ENCODE assay signal across 8 cellular contexts in genomic region chr1:189429610-189430009, GRCh38.
DNase-seq lines count a peak whose midpoint lies in the region; TF ChIP-seq lines count a peak whose summit lies in the region.

No MANE protein-coding gene starts in this region.

- H3K4me3 Mint-ChIP-seq in type B pancreatic cell: no peak overlapping the region

- H3K9me3 Mint-ChIP-seq in type B pancreatic cell: no peaks in the 10 kb centered on the region

- H3K36me3 ChIP-seq in cardiac muscle cell: no peaks in the 10 kb centered on the region

- no peaks in the 10 kb centered on the region for H3K4me1 Mint-ChIP-seq in type B pancreatic cell (ENCODE audit: unreplicated experiment)

- no peaks in the 10 kb centered on the region for H3K36me3 Mint-ChIP-seq in type B pancreatic cell

- H3K27me3 Mint-ChIP-seq in type B pancreatic cell: no peaks in the 10 kb centered on the region

- H3K9me3 ChIP-seq in cardiac muscle cell (ENCODE audit: low read depth): no peaks in the 10 kb centered on the region

- peak; percentile 66 to 68 for DNase-seq in cardiac muscle cell (ENCODE audit: low read depth in 1 of 2, low spot score in 1 of 2)
- no peak for DNase-seq in cardiac septum (ENCODE audit: low spot score)
- peak; percentile 18 for DNase-seq in NCI-H748 treated with DMSO at 0.1 percent for 48 hours (lab: John Stamatoyannopoulos, UW)
- peak; percentile 14 for DNase-seq in epithelial cell of prostate (ENCODE audit: low read depth, low spot score)
- DNase-seq in type B pancreatic cell (ENCODE audit: extremely low spot score, unreplicated experiment): no peak
- no peak for DNase-seq in inferior parietal cortex (ENCODE audit: extremely low spot score)
- DNase-seq in T-helper 9 cell: no peak
- DNase-seq in stimulated activated CD4-positive, alpha-beta T cell treated with anti-CD3 and anti-CD28 coated beads, Interleukin-2, amount 100 ng/mL, for 24 hours: no peak

- TF ChIP-seq CTCF in cardiac muscle cell (IDR thresholded peaks at IDR 0.05; ENCODE audit: low read depth, low read length) (peak; percentile 59), type B pancreatic cell (conservative IDR thresholded peaks at IDR 0.05) (peak; percentile 72)

- H3K4me3 ChIP-seq in cardiac muscle cell: no peak overlapping the region

- H3K27me3 ChIP-seq in cardiac muscle cell: no peaks in the 10 kb centered on the region

- intact Hi-C loops in cardiac septum (cut with DNase I): no loop called here

- no peak overlapping the region for H3K27ac ChIP-seq in cardiac muscle cell
- H3K27ac ChIP-seq in epithelial cell of prostate: no peak overlapping the region

- H3K27ac Mint-ChIP-seq in type B pancreatic cell: no peak overlapping the region

- no peaks in the 10 kb centered on the region for H3K4me1 ChIP-seq in cardiac muscle cell (ENCODE audit: low read depth)

Comparison
In these comparisons a context has a peak if more than half of its experiments do, and no peak if none do; other contexts are left out.
1. DNase-seq: peak in cardiac muscle cell (2 of 2), NCI-H748 treated with DMSO at 0.1 percent for 48 hours (single experiment) and epithelial cell of prostate (single experiment); none in cardiac septum (single experiment), type B pancreatic cell (single experiment), inferior parietal cortex (single experiment), T-helper 9 cell (single experiment) and stimulated activated CD4-positive, alpha-beta T cell treated with anti-CD3 and anti-CD28 coated beads, Interleukin-2, amount 100 ng/mL, for 24 hours (0 of 2).